Comparison of ENCODE assay signal across 1 cellular context in genomic region chr19:2685204-2685704, GRCh38.
A peak's percentile ranks its signal among the peaks of the same experiment; 100 is the strongest.
TF ChIP-seq lines count a peak whose summit lies in the region.

No MANE protein-coding gene starts in this region.

TF ChIP-seq in HepG2, 621 proteins besides CTCF, POLR2A, EP300 and RAD21:
- TF ChIP-seq NPAS2 (CRISPR knock-in tag; IDR thresholded peaks at IDR 0.05; ENCODE audit: borderline replicate concordance) (no peak), TBL1XR1 (IDR thresholded peaks at IDR 0.05; ENCODE audit: borderline replicate concordance, low read length, partially characterized antibody) (no peak), NCOA2 (CRISPR knock-in tag; IDR thresholded peaks at IDR 0.05) (no peak), ADNP (CRISPR knock-in tag; IDR thresholded peaks at IDR 0.05) (peak; percentile 58; the same call in 1 of the 2 replicates), NAIF1 (CRISPR knock-in tag; IDR thresholded peaks at IDR 0.05; ENCODE audit: borderline replicate concordance) (0 out of 2 replicates have a peak, but pooled peaks have one; percentile 8), ZNF3 (CRISPR knock-in tag; IDR thresholded peaks at IDR 0.05) (peak; percentile 89), ZMYM3 (CRISPR knock-in tag; IDR thresholded peaks at IDR 0.05) (peak; percentile 27; the same call in 1 of the 2 replicates), PHF20 (CRISPR knock-in tag; IDR thresholded peaks at IDR 0.05) (no peak), DZIP1 (CRISPR knock-in tag; IDR thresholded peaks at IDR 0.05) (0 out of 2 replicates have a peak, but pooled peaks have one; percentile 23), TFAP4 (IDR thresholded peaks at IDR 0.05; ENCODE audit: borderline replicate concordance, low read depth) (0 out of 2 replicates have a peak, but pooled peaks have one; percentile 2), ZNF121 (CRISPR knock-in tag; IDR thresholded peaks at IDR 0.05) (peak; percentile 94), ZZZ3 (CRISPR knock-in tag; IDR thresholded peaks at IDR 0.05; ENCODE audit: borderline replicate concordance) (no peak)
- TF ChIP-seq, protein P1, sequence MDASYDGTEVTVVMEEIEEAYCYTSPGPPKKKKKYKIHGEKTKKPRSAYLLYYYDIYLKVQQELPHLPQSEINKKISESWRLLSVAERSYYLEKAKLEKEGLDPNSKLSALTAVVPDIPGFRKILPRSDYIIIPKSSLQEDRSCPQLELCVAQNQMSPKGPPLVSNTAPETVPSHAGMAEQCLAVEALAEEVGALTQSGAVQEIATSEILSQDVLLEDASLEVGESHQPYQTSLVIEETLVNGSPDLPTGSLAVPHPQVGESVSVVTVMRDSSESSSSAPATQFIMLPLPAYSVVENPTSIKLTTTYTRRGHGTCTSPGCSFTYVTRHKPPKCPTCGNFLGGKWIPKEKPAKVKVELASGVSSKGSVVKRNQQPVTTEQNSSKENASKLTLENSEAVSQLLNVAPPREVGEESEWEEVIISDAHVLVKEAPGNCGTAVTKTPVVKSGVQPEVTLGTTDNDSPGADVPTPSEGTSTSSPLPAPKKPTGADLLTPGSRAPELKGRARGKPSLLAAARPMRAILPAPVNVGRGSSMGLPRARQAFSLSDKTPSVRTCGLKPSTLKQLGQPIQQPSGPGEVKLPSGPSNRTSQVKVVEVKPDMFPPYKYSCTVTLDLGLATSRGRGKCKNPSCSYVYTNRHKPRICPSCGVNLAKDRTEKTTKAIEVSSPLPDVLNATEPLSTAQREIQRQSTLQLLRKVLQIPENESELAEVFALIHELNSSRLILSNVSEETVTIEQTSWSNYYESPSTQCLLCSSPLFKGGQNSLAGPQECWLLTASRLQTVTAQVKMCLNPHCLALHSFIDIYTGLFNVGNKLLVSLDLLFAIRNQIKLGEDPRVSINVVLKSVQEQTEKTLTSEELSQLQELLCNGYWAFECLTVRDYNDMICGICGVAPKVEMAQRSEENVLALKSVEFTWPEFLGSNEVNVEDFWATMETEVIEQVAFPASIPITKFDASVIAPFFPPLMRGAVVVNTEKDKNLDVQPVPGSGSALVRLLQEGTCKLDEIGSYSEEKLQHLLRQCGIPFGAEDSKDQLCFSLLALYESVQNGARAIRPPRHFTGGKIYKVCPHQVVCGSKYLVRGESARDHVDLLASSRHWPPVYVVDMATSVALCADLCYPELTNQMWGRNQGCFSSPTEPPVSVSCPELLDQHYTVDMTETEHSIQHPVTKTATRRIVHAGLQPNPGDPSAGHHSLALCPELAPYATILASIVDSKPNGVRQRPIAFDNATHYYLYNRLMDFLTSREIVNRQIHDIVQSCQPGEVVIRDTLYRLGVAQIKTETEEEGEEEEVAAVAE (CRISPR knock-in tag; IDR thresholded peaks at IDR 0.05; ENCODE audit: borderline replicate concordance): 0 out of 2 replicates have a peak, but pooled peaks have one; percentile 7
- TF ChIP-seq, protein P2, sequence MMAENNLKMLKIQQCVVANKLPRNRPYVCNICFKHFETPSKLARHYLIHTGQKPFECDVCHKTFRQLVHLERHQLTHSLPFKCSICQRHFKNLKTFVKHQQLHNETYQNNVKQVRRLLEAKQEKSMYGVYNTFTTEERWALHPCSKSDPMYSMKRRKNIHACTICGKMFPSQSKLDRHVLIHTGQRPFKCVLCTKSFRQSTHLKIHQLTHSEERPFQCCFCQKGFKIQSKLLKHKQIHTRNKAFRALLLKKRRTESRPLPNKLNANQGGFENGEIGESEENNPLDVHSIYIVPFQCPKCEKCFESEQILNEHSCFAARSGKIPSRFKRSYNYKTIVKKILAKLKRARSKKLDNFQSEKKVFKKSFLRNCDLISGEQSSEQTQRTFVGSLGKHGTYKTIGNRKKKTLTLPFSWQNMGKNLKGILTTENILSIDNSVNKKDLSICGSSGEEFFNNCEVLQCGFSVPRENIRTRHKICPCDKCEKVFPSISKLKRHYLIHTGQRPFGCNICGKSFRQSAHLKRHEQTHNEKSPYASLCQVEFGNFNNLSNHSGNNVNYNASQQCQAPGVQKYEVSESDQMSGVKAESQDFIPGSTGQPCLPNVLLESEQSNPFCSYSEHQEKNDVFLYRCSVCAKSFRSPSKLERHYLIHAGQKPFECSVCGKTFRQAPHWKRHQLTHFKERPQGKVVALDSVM (CRISPR knock-in tag; IDR thresholded peaks at IDR 0.05): peak; percentile 71
